ENCODE assay signal across 23 cellular contexts in the genomic region with DNA sequence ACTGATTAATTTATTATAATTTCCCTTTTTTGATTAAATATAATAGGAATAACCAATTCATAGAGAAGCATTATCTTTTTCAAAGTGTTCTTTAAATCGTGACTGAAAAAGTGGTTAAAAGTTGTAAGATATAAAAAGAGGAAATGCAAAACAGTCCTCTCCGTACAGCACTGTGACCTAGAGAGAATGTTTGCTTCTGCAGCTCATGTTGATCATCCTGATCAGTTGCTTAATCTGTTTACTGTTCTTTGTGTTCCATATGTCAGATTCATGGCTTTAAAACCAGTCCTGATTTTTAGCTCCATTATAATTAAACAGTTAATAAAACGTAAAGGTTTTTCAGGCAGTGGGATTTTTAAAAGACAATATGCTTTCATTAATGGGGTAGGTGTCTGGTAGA. TPM values are rescaled to one million over a fixed set of nuclear protein-coding genes. Genes with fewer than 3 reads are reported as not detected.
DNase-seq lines count a peak whose midpoint lies in the region; ATAC-seq, FAIRE-seq and TF ChIP-seq lines count a peak whose summit lies in the region.
"Had no signal": no experiment of that assay in that cellular context is flagged by ENCODE, and none has a peak within 500 bp of the region (broad histone marks: within the 10 kb centered on the region; RNA-seq: fewer than 3 reads in every experiment).

No MANE protein-coding gene starts in this region.

- no peak overlapping the region for H3K4me3 Mint-ChIP-seq in stimulated activated memory B cell treated with anti-CD40 and anti-IgM and Interleukin-4, amounts not matched to agents 10 μg/mL and 1 μg/mL and 100 μg/mL, for 72 hours
- H3K4me3 Mint-ChIP-seq: activated naive CD4-positive, alpha-beta T cell treated with anti-CD3 and anti-CD28 coated beads, Interleukin-2, amount 10 ng/mL, durations not matched to agents 7 days and 5 days; IgD-negative memory B cell had no signal

- SMC1A ChIA-PET in GM12878 (lab: Charles Lee; ENCODE audit: uncharacterized antibody, unreplicated experiment): interaction anchor here (1.0 to 1.1 kb wide), 2 partner anchors 162 to 307 kb away, joined by 3 read pairs; no protein-coding TSS in a partner anchor

- POLR2A ChIA-PET in GM12878 (lab: Charles Lee): no interaction called here

- RAD21 ChIA-PET in GM12878 (lab: Charles Lee; ENCODE audit: unreplicated experiment): no interaction called here

- H3K9me3 Mint-ChIP-seq in stimulated activated memory B cell treated with anti-CD40 and anti-IgM and Interleukin-4, amounts not matched to agents 10 μg/mL and 1 μg/mL and 100 μg/mL, for 72 hours: no peaks in the 10 kb centered on the region
- H3K9me3 Mint-ChIP-seq: activated naive CD4-positive, alpha-beta T cell treated with anti-CD3 and anti-CD28 coated beads, Interleukin-2, amount 10 ng/mL, durations not matched to agents 7 days and 5 days; IgD-negative memory B cell had no signal

- no peaks in the 10 kb centered on the region for H3K9me2 ChIP-seq in Karpas-422 (replicated peaks; ENCODE audit: insufficient read depth, low read length)

- no peak overlapping the region for H3K4me3 ChIP-seq in Karpas-422 (ENCODE audit: low read length)
- no peak overlapping the region for H3K4me3 ChIP-seq in GM12878
- peak overlapping the region in 1 of 3 donors; percentile 12 for H3K4me3 ChIP-seq in liver (ENCODE audit: low read depth in 1 of 3, low read length in 3 of 3)
- H3K4me3 ChIP-seq: tibial nerve had no signal

- no peaks in the 10 kb centered on the region for H3K36me3 ChIP-seq in Karpas-422 (ENCODE audit: insufficient read depth, low read length)
- H3K36me3 ChIP-seq in GM12878 (ENCODE audit: control insufficient read depth in 2 of 2, insufficient read depth in 2 of 2, low read length in 1 of 2): no peaks in the 10 kb centered on the region
- no peaks in the 10 kb centered on the region for H3K36me3 ChIP-seq in liver (ENCODE audit: control insufficient read depth in 4 of 4, insufficient read depth in 3 of 4, low read depth in 1 of 4, low read length in 3 of 4)
- H3K36me3 ChIP-seq: tibial nerve had no signal

- ATAC-seq in GM12878 (no peak), GM21515 (IDR thresholded peaks at IDR 0.05; ENCODE audit: unreplicated experiment) (no peak)
- no peak for ATAC-seq in stimulated activated memory B cell treated with anti-CD40 and anti-IgM and Interleukin-4, amounts not matched to agents 10 μg/mL and 1 μg/mL and 100 μg/mL, for 72 hours
- ATAC-seq: left ventricle myocardium superior, sciatic nerve had no signal

- H3K9ac ChIP-seq in Karpas-422 (ENCODE audit: low read length) (no peak overlapping the region), GM12878 (ENCODE audit: control insufficient read depth, insufficient read depth, low read length) (no peak overlapping the region), liver (ENCODE audit: low read depth in 1 of 2, low read length in 2 of 2) (peak overlapping the region; percentile 14 to 89)

- no peaks in the 10 kb centered on the region for H3K27me3 Mint-ChIP-seq in stimulated activated memory B cell treated with anti-CD40 and anti-IgM and Interleukin-4, amounts not matched to agents 10 μg/mL and 1 μg/mL and 100 μg/mL, for 72 hours

- TF ChIP-seq CTCF in GM12878 (IDR thresholded peaks at IDR 0.05 in 2 of 3, conservative IDR thresholded peaks at IDR 0.05 in 1 of 3; ENCODE audit: control insufficient read depth in 2 of 3, extremely low read depth in 1 of 3, insufficient read depth in 1 of 3, low read depth in 3 of 3, low read length in 3 of 3) (no peak), liver (IDR thresholded peaks at IDR 0.05; ENCODE audit: low read depth, low read length, missing input control) (no peak)

- H3K4me1 ChIP-seq in Karpas-422 (ENCODE audit: low read length) (peaks cover 20% of the 10 kb centered on the region), GM12878 (ENCODE audit: control insufficient read depth, insufficient read depth, low read length) (0 out of 2 replicates have a peak, but pooled peaks cover 2% of the 10 kb centered on the region), liver (ENCODE audit: control insufficient read depth in 4 of 4, insufficient read depth in 4 of 4, low read length in 3 of 4) (peaks cover 3 to 29% (median 23%) of the 10 kb centered on the region in 4 donors)

- CTCF ChIA-PET in GM12878 (lab: Yijun Ruan, JAX): no interaction called here

- no peak for FAIRE-seq in GM12878 (lab: Jason Lieb, UNC)
- FAIRE-seq: astrocyte, colon had no signal

- H3K36me3 Mint-ChIP-seq in stimulated activated memory B cell treated with anti-CD40 and anti-IgM and Interleukin-4, amounts not matched to agents 10 μg/mL and 1 μg/mL and 100 μg/mL, for 72 hours: no peaks in the 10 kb centered on the region
- H3K36me3 Mint-ChIP-seq: activated naive CD4-positive, alpha-beta T cell treated with anti-CD3 and anti-CD28 coated beads, Interleukin-2, amount 10 ng/mL, durations not matched to agents 7 days and 5 days; IgD-negative memory B cell had no signal

- no peak for TF ChIP-seq RAD21 in GM12878 (IDR thresholded peaks at IDR 0.05; ENCODE audit: insufficient read depth, low read depth, low read length)
- no peak for TF ChIP-seq RAD21 in liver (IDR thresholded peaks at IDR 0.05)

- DNase-seq in NCI-H1694 treated with DMSO at 0.1 percent for 48 hours (lab: John Stamatoyannopoulos, UW) (peak; percentile 51), NCI-H1694 (lab: John Stamatoyannopoulos, UW) (no peak), Karpas-422 (no peak), GM12878 (ENCODE audit: low read depth, low spot score) (no peak), G401 (ENCODE audit: low spot score) (no peak)
- DNase-seq: activated CD4-positive, alpha-beta T cell treated with anti-CD3 and anti-CD28 coated beads, Interleukin-2, amount 50 U/mL, for 48 hours; activated naive CD4-positive, alpha-beta T cell treated with anti-CD3 and anti-CD28 coated beads, Interleukin-2, amount 10 ng/mL, durations not matched to agents 7 days and 5 days; C1 segment of cervical spinal cord; DMS153; foreskin melanocyte; H7; left ventricle myocardium superior; NCI-H1092 treated with DMSO at 0.1 percent for 48 hours; NCI-H2171; stimulated activated naive CD4-positive, alpha-beta T cell treated with Interleukin-2 at 50 U/mL for 16 hours had no signal

- 10% methylated on average over 3 of the region's 3 CpGs for WGBS in GM12878 (ENCODE audit: insufficient coverage, insufficient replicate concordance, low lambda C conversion rate, missing lambda C conversion rate)
- WGBS in liver: 14% methylated on average over 3 of the region's 3 CpGs

- in situ Hi-C loops in GM12878 (cut with MboI): no loop called here
- in situ Hi-C loops in G401 (cut with HindIII; ENCODE audit: low sequenced_read_pairs): no loop called here

- H3K4me2 ChIP-seq in Karpas-422 (ENCODE audit: low read depth, low read length, poor library complexity, severe bottlenecking) (peak overlapping the region; percentile 2), GM12878 (ENCODE audit: control insufficient read depth, insufficient read depth) (no peak overlapping the region)

- H2AFZ ChIP-seq in Karpas-422 (ENCODE audit: low read length) (no peak overlapping the region), GM12878 (ENCODE audit: control insufficient read depth, low read depth, low read length) (no peak overlapping the region)

- no peak for TF ChIP-seq POLR2A in GM12878 (IDR thresholded peaks at IDR 0.05; ENCODE audit: low read depth, low read length)

- H3K79me2 ChIP-seq in Karpas-422 (ENCODE audit: low read length): no peaks in the 10 kb centered on the region
- no peaks in the 10 kb centered on the region for H3K79me2 ChIP-seq in GM12878 (ENCODE audit: control insufficient read depth, insufficient read depth, low read length)

- H3K27ac ChIP-seq in Karpas-422 (ENCODE audit: low read length): no peak overlapping the region
- H3K27ac ChIP-seq in GM12878 (ENCODE audit: control insufficient read depth, insufficient read depth): no peak overlapping the region
- peak overlapping the region; percentile 73 to 89 for H3K27ac ChIP-seq in liver (ENCODE audit: low read depth in 1 of 2, low read length in 2 of 2)
- H3K27ac ChIP-seq: tibial nerve had no signal

- BruUV-seq in GM12878 (replicated peaks; lab: Mats Ljungman, UMichigan): no TSS peak

- TF ChIP-seq EP300 in GM12878 (IDR thresholded peaks at IDR 0.05; ENCODE audit: borderline replicate concordance in 1 of 2, control insufficient read depth in 1 of 2, low read depth in 2 of 2, low read length in 2 of 2): no peak

- peaks cover 14% of the 10 kb centered on the region for H4K20me1 ChIP-seq in Karpas-422 (ENCODE audit: insufficient read depth, low read depth, low read length)
- H4K20me1 ChIP-seq in GM12878 (ENCODE audit: control insufficient read depth, insufficient read depth): no peaks in the 10 kb centered on the region

- no peaks in the 10 kb centered on the region for H3K27me3 ChIP-seq in Karpas-422 (ENCODE audit: low read length)
- no peaks in the 10 kb centered on the region for H3K27me3 ChIP-seq in GM12878 (replicated peaks in 1 of 2; ENCODE audit: control insufficient read depth in 2 of 2, insufficient read depth in 2 of 2, low read length in 1 of 2)
- no peaks in the 10 kb centered on the region for H3K27me3 ChIP-seq in liver (ENCODE audit: control insufficient read depth in 4 of 4, insufficient read depth in 4 of 4, low read length in 3 of 4)
- H3K27me3 ChIP-seq: tibial nerve had no signal

- intact Hi-C loops in GM12878 (cut with micrococcal nuclease; ENCODE audit: unreplicated experiment): no loop called here

- H3K9me3 ChIP-seq in Karpas-422 (ENCODE audit: low read length) (no peaks in the 10 kb centered on the region), GM12878 (replicated peaks; ENCODE audit: control insufficient read depth, insufficient read depth, low read length) (no peaks in the 10 kb centered on the region), liver (ENCODE audit: control insufficient read depth in 4 of 4, low read length in 3 of 4) (no peaks in the 10 kb centered on the region)
- H3K9me3 ChIP-seq: tibial nerve had no signal

- H3K4me1 Mint-ChIP-seq in stimulated activated memory B cell treated with anti-CD40 and anti-IgM and Interleukin-4, amounts not matched to agents 10 μg/mL and 1 μg/mL and 100 μg/mL, for 72 hours: peaks cover 16% of the 10 kb centered on the region

- H3K27ac Mint-ChIP-seq in stimulated activated memory B cell treated with anti-CD40 and anti-IgM and Interleukin-4, amounts not matched to agents 10 μg/mL and 1 μg/mL and 100 μg/mL, for 72 hours: no peak overlapping the region
- H3K27ac Mint-ChIP-seq: activated naive CD4-positive, alpha-beta T cell treated with anti-CD3 and anti-CD28 coated beads, Interleukin-2, amount 10 ng/mL, durations not matched to agents 7 days and 5 days; IgD-negative memory B cell had no signal

RNA-seq across cellular contexts. Expression of gene TTC8, which starts 4.7 kb away (rescaled TPM):
- 10.4 and 16.0 TPM in 2 replicates for total RNA-seq in Karpas-422 (2014; rRNA removed; shearing (Covaris generic); ENCODE audit: low replicate concordance)
- total RNA-seq in GM12878 (2013; cell fraction: nucleolus; rRNA removed): 0.52 and 0.93 TPM in 2 replicates
- total RNA-seq in GM12878 (2014; rRNA removed): 1.5 and 1.6 TPM in 2 replicates
- 2.1 and 3.7 TPM in 2 replicates for total RNA-seq in GM12878 (2014; rRNA removed; fragmentation: Illumina TruSeq; extraction: Trizol)
- 1.7 and 2.0 TPM in 2 replicates for total RNA-seq in GM12878 (2021)
- 1.4 TPM for polyA plus RNA-seq in GM12878 (2011; ENCODE audit: low read depth)
- 1.8 and 2.3 TPM in 2 replicates for polyA plus RNA-seq in GM12878 (2011; rRNA removed)
- 1.0 and 1.4 TPM in 2 replicates for polyA plus RNA-seq in GM12878 (2011; cell fraction: cytosol; rRNA removed)
- 2.2 and 2.4 TPM in 2 replicates for polyA plus RNA-seq in GM12878 (2011; cell fraction: nucleus; rRNA removed)
- 1.3 and 2.1 TPM in 2 replicates for polyA plus RNA-seq in GM12878 (2012)
- 2.9 and 3.6 TPM in 2 replicates for polyA plus RNA-seq in GM12878 (2014; fragmentation: Illumina TruSeq; extraction: Trizol)
- polyA plus RNA-seq in GM12878 (2014; fragmentation: Nextera tagmentation; extraction: Ambion mirVana): 1 to 10 TPM; 1.9 to 3.3 TPM
- polyA plus RNA-seq in GM12878 (2014; rRNA removed): 2.8 and 4.6 TPM in 2 replicates
- 1 to 10 TPM; 2.1 to 2.7 TPM for polyA plus RNA-seq in GM12878 (2016; fragmentation: Nextera tagmentation; extraction: Ambion mirVana)
- polyA minus RNA-seq in GM12878 (2011; rRNA and poly(A)+ RNA removed): 2.3 and 4.0 TPM in 2 replicates
- 1.4 TPM in 1 of 2 replicates, not detected in the other for polyA minus RNA-seq in GM12878 (2011; cell fraction: cytosol; rRNA and poly(A)+ RNA removed)
- 0.85 and 1.6 TPM in 2 replicates for polyA minus RNA-seq in GM12878 (2011; cell fraction: nucleus; rRNA and poly(A)+ RNA removed)
- total RNA-seq in liver: 10 to 100 TPM; 10.1 to 11.7 TPM
- 10 to 100 TPM in 1 of 2 donors, 1 to 10 TPM in 1; 7.3 to 10.7 TPM for polyA plus RNA-seq in liver
- 32.2 and 40.1 TPM in 2 replicates for total RNA-seq in G401 (2014; rRNA removed; shearing (Covaris generic))

RNA-seq across cellular contexts. Expression of gene EML5, which starts 36.4 kb away (rescaled TPM):
- total RNA-seq in Karpas-422 (2014; rRNA removed; shearing (Covaris generic); ENCODE audit: low replicate concordance): 0.37 and 0.79 TPM in 2 replicates
- total RNA-seq in GM12878 (2013; cell fraction: nucleolus; rRNA removed): 0.07 TPM in 1 of 2 replicates, not detected in the other
- total RNA-seq in GM12878 (2014; rRNA removed): 0.17 and 0.38 TPM in 2 replicates
- 0.27 and 0.37 TPM in 2 replicates for total RNA-seq in GM12878 (2014; rRNA removed; fragmentation: Illumina TruSeq; extraction: Trizol)
- total RNA-seq in GM12878 (2021): 0.19 and 0.33 TPM in 2 replicates
- polyA plus RNA-seq in GM12878 (2011; ENCODE audit: low read depth): 0.14 TPM
- 0.35 and 0.63 TPM in 2 replicates for polyA plus RNA-seq in GM12878 (2011; rRNA removed)
- 0.16 and 0.18 TPM in 2 replicates for polyA plus RNA-seq in GM12878 (2011; cell fraction: cytosol; rRNA removed)
- 0.80 and 0.82 TPM in 2 replicates for polyA plus RNA-seq in GM12878 (2011; cell fraction: nucleus; rRNA removed)
- polyA plus RNA-seq in GM12878 (2012): 0.09 and 0.13 TPM in 2 replicates
- polyA plus RNA-seq in GM12878 (2014; fragmentation: Illumina TruSeq; extraction: Trizol): 0.24 and 0.27 TPM in 2 replicates
- polyA plus RNA-seq in GM12878 (2014; fragmentation: Nextera tagmentation; extraction: Ambion mirVana): under 1 TPM; 0.08 to 0.11 TPM
- 0.06 and 0.22 TPM in 2 replicates for polyA plus RNA-seq in GM12878 (2014; rRNA removed)
- polyA plus RNA-seq in GM12878 (2016; fragmentation: Nextera tagmentation; extraction: Ambion mirVana): under 1 TPM in 1 of 2 experiments, not detected in 1; 0.09 TPM
- 0.26 and 3.2 TPM in 2 replicates for polyA minus RNA-seq in GM12878 (2011; rRNA and poly(A)+ RNA removed)
- polyA minus RNA-seq in GM12878 (2011; cell fraction: cytosol; rRNA and poly(A)+ RNA removed): 1.4 TPM in 1 of 2 replicates, not detected in the other
- polyA minus RNA-seq in GM12878 (2011; cell fraction: nucleus; rRNA and poly(A)+ RNA removed): 0.85 and 1.5 TPM in 2 replicates
- 1 to 10 TPM in 1 of 2 donors, under 1 TPM in 1; 0.92 to 3.8 TPM for total RNA-seq in liver
- polyA plus RNA-seq in liver: under 1 TPM; 0.09 to 0.18 TPM
- not detected in 2 replicates for total RNA-seq in G401 (2014; rRNA removed; shearing (Covaris generic))

Comparison
In these comparisons a context has a peak if more than half of its experiments do, and no peak if none do; other contexts are left out.
1. H3K27ac ChIP-seq: peak in liver (2 of 2); none in Karpas-422 (single experiment) and GM12878 (single experiment).
2. H3K9ac ChIP-seq: peak in liver (2 of 2); none in Karpas-422 (single experiment) and GM12878 (single experiment).